ENCODE assay signal across 22 cellular contexts in genomic region chr10:224571-224970, GRCh38.
DNase-seq lines count a peak whose midpoint lies in the region; ATAC-seq and TF ChIP-seq lines count a peak whose summit lies in the region.
"Had no signal": no experiment of that assay in that cellular context is flagged by ENCODE, and none has a peak within 500 bp of the region (broad histone marks: within the 10 kb centered on the region; RNA-seq: fewer than 3 reads in every experiment).

No MANE protein-coding gene starts in this region.

- no TSS peak for BruUV-seq in OCI-LY7 (replicated peaks; lab: Mats Ljungman, UMichigan)

- ATAC-seq in GM19351 (IDR thresholded peaks at IDR 0.05; ENCODE audit: unreplicated experiment) (peak; percentile 77), GM18520 (IDR thresholded peaks at IDR 0.05; ENCODE audit: unreplicated experiment) (no peak), HG02884 (IDR thresholded peaks at IDR 0.05; ENCODE audit: unreplicated experiment) (no peak), GM21825 (IDR thresholded peaks at IDR 0.05; ENCODE audit: unreplicated experiment) (no peak)
- ATAC-seq: effector memory CD8-positive, alpha-beta T cell; foreskin keratinocyte; natural killer cell; Right ventricle myocardium inferior had no signal

- no peak overlapping the region for H2AFZ ChIP-seq in MM.1S (ENCODE audit: low read length)
- no peak overlapping the region for H2AFZ ChIP-seq in OCI-LY7 (ENCODE audit: low read length)

- no peaks in the 10 kb centered on the region for H3F3A ChIP-seq in MM.1S (ENCODE audit: insufficient read depth, low read length)

- CTCF ChIA-PET in OCI-LY7 (lab: Charles Lee; ENCODE audit: unreplicated experiment), result no interaction called here

- no peaks in the 10 kb centered on the region for H3K27me3 ChIP-seq in MM.1S (replicated peaks; ENCODE audit: insufficient read depth, low read length)
- H3K27me3 ChIP-seq: foreskin keratinocyte had no signal

- H3K9me2 ChIP-seq in MM.1S (replicated peaks; ENCODE audit: insufficient read depth, low read length) (no peaks in the 10 kb centered on the region), OCI-LY7 (ENCODE audit: insufficient read depth, low read length) (no peaks in the 10 kb centered on the region)

- H3K9ac ChIP-seq in MM.1S (ENCODE audit: low read length), result no peak overlapping the region

- H4K20me1 ChIP-seq in MM.1S (ENCODE audit: insufficient read depth, low read length) (no peaks in the 10 kb centered on the region), OCI-LY7 (ENCODE audit: insufficient read depth, low read length) (no peaks in the 10 kb centered on the region)

- POLR2A ChIA-PET in OCI-LY7 (lab: Charles Lee), result no interaction called here

- H3K4me1 ChIP-seq in MM.1S (ENCODE audit: low read length) (no peaks in the 10 kb centered on the region), OCI-LY7 (ENCODE audit: insufficient read depth, low read length, poor library complexity, severe bottlenecking) (peaks cover 10% of the 10 kb centered on the region)

- H3K79me2 ChIP-seq in MM.1S (ENCODE audit: low read length) (no peaks in the 10 kb centered on the region), OCI-LY7 (ENCODE audit: insufficient read depth, low read depth, low read length) (no peaks in the 10 kb centered on the region)

- TF ChIP-seq CTCF in MM.1S (IDR thresholded peaks at IDR 0.05; ENCODE audit: low read length), result no peak
- TF ChIP-seq CTCF in OCI-LY7 (conservative IDR thresholded peaks at IDR 0.05; ENCODE audit: low read length), result no peak

- intact Hi-C loops in OCI-LY7 (cut with micrococcal nuclease; ENCODE audit: unreplicated experiment), result no loop called here

- H3K36me3 ChIP-seq in MM.1S (replicated peaks; ENCODE audit: insufficient read depth, low read length), result no peaks in the 10 kb centered on the region; the same call in 1 of the 2 replicates
- H3K36me3 ChIP-seq in OCI-LY7 (ENCODE audit: insufficient read depth, low read length), result no peaks in the 10 kb centered on the region
- H3K36me3 ChIP-seq: WERI-Rb-1 had no signal

- H3K27ac ChIP-seq in MM.1S (ENCODE audit: low read length) (no peak overlapping the region), OCI-LY7 (ENCODE audit: low read depth, low read length, poor library complexity, severe bottlenecking) (no peak overlapping the region)
- H3K27ac ChIP-seq: coronary artery, foreskin keratinocyte, WERI-Rb-1 had no signal

- DNase-seq in NCI-H1417 (lab: John Stamatoyannopoulos, UW) (peak in 2 of 3 experiments; percentile 5 to 65), NCI-H1417 treated with DMSO at 0.1 percent for 48 hours (lab: John Stamatoyannopoulos, UW) (no peak), MM.1S (peak; percentile 27), OCI-LY7 (ENCODE audit: low spot score) (peak; percentile 64)
- DNase-seq: 8988T; activated CD4-positive, alpha-beta T cell treated with anti-CD3 and anti-CD28 coated beads, Interleukin-2, amount 10 ng/mL, durations not matched to agents 7 days and 5 days; activated naive CD4-positive, alpha-beta T cell treated with anti-CD3 and anti-CD28 coated beads, Interleukin-2, amount 50 U/mL, for 16 hours; amygdala; effector memory CD8-positive, alpha-beta T cell; foreskin keratinocyte; natural killer cell; NCI-H1092 treated with DMSO at 0.1 percent for 48 hours; stimulated activated CD4-positive, alpha-beta T cell treated with anti-CD3 and anti-CD28 coated beads, Interleukin-2, amount 100 ng/mL, for 24 hours; T-helper 9 cell; WERI-Rb-1 had no signal

- no peaks in the 10 kb centered on the region for H3K9me3 ChIP-seq in MM.1S (replicated peaks; ENCODE audit: insufficient read depth, low read length)
- H3K9me3 ChIP-seq in OCI-LY7 (ENCODE audit: low read length), result no peaks in the 10 kb centered on the region

- no peak overlapping the region for H3K4me3 ChIP-seq in MM.1S (ENCODE audit: low read length)
- H3K4me3 ChIP-seq in OCI-LY7 (ENCODE audit: low read depth, low read length, poor library complexity, severe bottlenecking), result no peak overlapping the region
- H3K4me3 ChIP-seq: coronary artery, smooth muscle cell had no signal

- no peak overlapping the region for H3K4me2 ChIP-seq in MM.1S (ENCODE audit: low read depth, low read length)
- no peak overlapping the region for H3K4me2 ChIP-seq in OCI-LY7 (ENCODE audit: low read length)
- H3K4me2 ChIP-seq: smooth muscle cell had no signal
